ENCODE assay signal across 32 cellular contexts in the genomic region with DNA sequence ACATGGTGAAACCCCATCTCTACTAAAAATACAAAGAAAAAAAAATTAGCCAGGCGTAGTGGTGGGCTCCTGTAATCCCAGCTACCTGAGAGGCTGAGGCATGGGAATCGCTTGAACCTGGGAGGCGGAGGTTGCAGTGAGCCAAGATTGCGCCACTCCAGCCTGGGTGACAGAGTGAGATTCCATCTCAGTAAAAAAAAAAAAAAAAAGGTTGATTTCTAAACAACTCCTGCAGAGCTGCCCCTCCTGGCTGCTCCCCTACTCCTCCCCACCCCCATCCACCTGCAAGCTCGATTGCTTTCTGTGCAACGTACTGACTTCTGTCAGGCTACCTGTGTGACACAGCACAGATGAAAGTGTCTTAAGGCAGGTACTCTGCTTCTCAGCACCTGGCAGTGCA. TPM values are rescaled to one million over a fixed set of nuclear protein-coding genes. Genes with fewer than 3 reads are reported as not detected.
"Had no signal": no experiment of that assay in that cellular context is flagged by ENCODE, and none has a peak within 500 bp of the region (broad histone marks: within the 10 kb centered on the region; RNA-seq: fewer than 3 reads in every experiment).

No MANE protein-coding gene starts in this region.

- H3K4me3 ChIP-seq: adrenal gland, body of pancreas, cardiac muscle cell, gastrocnemius medialis, hepatocyte, ovary, prostate gland, smooth muscle cell, stomach, thyroid gland had no signal

- H2AFZ ChIP-seq: hepatocyte had no signal

- H3K36me3 ChIP-seq: adrenal gland, cardiac muscle cell, gastrocnemius medialis, neutrophil, ovary, prostate gland, stomach, thyroid gland had no signal

- H3K36me3 Mint-ChIP-seq: activated naive CD8-positive, alpha-beta T cell treated with anti-CD3 and anti-CD28 coated beads for 36 hours; mesothelial cell of epicardium; naive B cell; stimulated activated naive B cell treated with anti-CD40 and anti-IgM and Interleukin-4, amounts not matched to agents 10 μg/mL and 1 μg/mL and 100 μg/mL, for 72 hours had no signal

- DNase-seq: activated CD4-positive, alpha-beta T cell treated with anti-CD3 and anti-CD28 coated beads for 4 hours; activated CD4-positive, alpha-beta T cell treated with anti-CD3 and anti-CD28 coated beads, Interleukin-2, amount 50 U/mL, for 4 hours; activated effector memory CD4-positive, alpha-beta T cell treated with anti-CD3 and anti-CD28 coated beads, Interleukin-2, amount 50 U/mL, for 16 hours; activated naive CD4-positive, alpha-beta T cell treated with anti-CD3 and anti-CD28 coated beads for 36 hours; activated naive CD8-positive, alpha-beta T cell treated with anti-CD3 and anti-CD28 coated beads for 36 hours; activated T-cell treated with anti-CD3 and anti-CD28 coated beads, Interleukin-2, amount 50 U/mL, for 1 hour; aorta; body of pancreas; cortex of kidney; effector memory CD8-positive, alpha-beta T cell; erythroblast; gastrocnemius medialis; islet precursor cell; naive B cell; nephron progenitor cell; ovary; retina; stimulated activated CD4-positive, alpha-beta T cell treated with anti-CD3 and anti-CD28 coated beads, Interleukin-1b, Interleukin-23, amount 100 ng/mL, for 48 hours; stimulated activated naive B cell treated with anti-CD40 and anti-IgM and Interleukin-4, amounts not matched to agents 10 μg/mL and 1 μg/mL and 100 μg/mL, for 72 hours; stomach; thyroid gland had no signal

- H3K9me3 Mint-ChIP-seq: activated naive CD4-positive, alpha-beta T cell treated with anti-CD3 and anti-CD28 coated beads for 36 hours; activated naive CD8-positive, alpha-beta T cell treated with anti-CD3 and anti-CD28 coated beads for 36 hours; activated T-helper 1 cell treated with anti-CD3 and anti-CD28 coated beads, Interleukin-12 subunit alpha, Interleukin-12 subunit beta, Interleukin-2, Interleukin-4 antibody, amounts not matched to agents 30 ng/mL and 10 ng/mL and 1 ng/mL, durations not matched to agents 14 hours and 24 hours and 36 hours; effector memory CD8-positive, alpha-beta T cell; mesothelial cell of epicardium; naive B cell; nephron progenitor cell; stimulated activated naive B cell treated with anti-CD40 and anti-IgM and Interleukin-4, amounts not matched to agents 10 μg/mL and 1 μg/mL and 100 μg/mL, for 72 hours had no signal

- H3K4me1 Mint-ChIP-seq: stimulated activated naive B cell treated with anti-CD40 and anti-IgM and Interleukin-4, amounts not matched to agents 10 μg/mL and 1 μg/mL and 100 μg/mL, for 72 hours had no signal

- ATAC-seq: body of pancreas; effector memory CD8-positive, alpha-beta T cell; gastrocnemius medialis; stimulated activated naive B cell treated with anti-CD40 and anti-IgM and Interleukin-4, amounts not matched to agents 10 μg/mL and 1 μg/mL and 100 μg/mL, for 72 hours had no signal

- H3K27ac Mint-ChIP-seq: activated naive CD4-positive, alpha-beta T cell treated with anti-CD3 and anti-CD28 coated beads for 36 hours; activated naive CD8-positive, alpha-beta T cell treated with anti-CD3 and anti-CD28 coated beads for 36 hours; activated T-helper 1 cell treated with anti-CD3 and anti-CD28 coated beads, Interleukin-12 subunit alpha, Interleukin-12 subunit beta, Interleukin-2, Interleukin-4 antibody, amounts not matched to agents 30 ng/mL and 10 ng/mL and 1 ng/mL, durations not matched to agents 14 hours and 24 hours and 36 hours; effector memory CD8-positive, alpha-beta T cell; mesothelial cell of epicardium; naive B cell; nephron progenitor cell; stimulated activated naive B cell treated with anti-CD40 and anti-IgM and Interleukin-4, amounts not matched to agents 10 μg/mL and 1 μg/mL and 100 μg/mL, for 72 hours had no signal

- H3K27me3 ChIP-seq: adrenal gland, body of pancreas, cardiac muscle cell, gastrocnemius medialis, hepatocyte, neutrophil, ovary, thyroid gland had no signal

- H3K27ac ChIP-seq: adrenal gland, body of pancreas, cardiac muscle cell, gastrocnemius medialis, hepatocyte, neutrophil, ovary, prostate gland, stomach, thyroid gland had no signal

- H3K4me3 Mint-ChIP-seq: activated naive CD4-positive, alpha-beta T cell treated with anti-CD3 and anti-CD28 coated beads for 36 hours; activated naive CD8-positive, alpha-beta T cell treated with anti-CD3 and anti-CD28 coated beads for 36 hours; activated T-helper 1 cell treated with anti-CD3 and anti-CD28 coated beads, Interleukin-12 subunit alpha, Interleukin-12 subunit beta, Interleukin-2, Interleukin-4 antibody, amounts not matched to agents 30 ng/mL and 10 ng/mL and 1 ng/mL, durations not matched to agents 14 hours and 24 hours and 36 hours; effector memory CD8-positive, alpha-beta T cell; mesothelial cell of epicardium; naive B cell; nephron progenitor cell; stimulated activated naive B cell treated with anti-CD40 and anti-IgM and Interleukin-4, amounts not matched to agents 10 μg/mL and 1 μg/mL and 100 μg/mL, for 72 hours had no signal

- H3K79me2 ChIP-seq: hepatocyte had no signal

- H3K4me2 ChIP-seq: hepatocyte, smooth muscle cell had no signal

- H3K9me3 ChIP-seq: adrenal gland, body of pancreas, gastrocnemius medialis, neutrophil, ovary, prostate gland, stomach, thyroid gland had no signal

- H3K4me1 ChIP-seq: adrenal gland, body of pancreas, gastrocnemius medialis, prostate gland, thyroid gland had no signal

RNA-seq across cellular contexts. Expression of gene ETV3L, which starts 13.3 kb away (rescaled TPM):
- total RNA-seq: activated naive CD4-positive, alpha-beta T cell treated with anti-CD3 and anti-CD28 coated beads for 36 hours; activated naive CD8-positive, alpha-beta T cell treated with anti-CD3 and anti-CD28 coated beads for 36 hours; activated T-helper 1 cell treated with anti-CD3 and anti-CD28 coated beads, Interleukin-12 subunit alpha, Interleukin-12 subunit beta, Interleukin-2, Interleukin-4 antibody, amounts not matched to agents 30 ng/mL and 10 ng/mL and 1 ng/mL, durations not matched to agents 14 hours and 24 hours and 36 hours; adrenal gland; aorta; body of pancreas; cardiac muscle cell; cerebellum; gastrocnemius medialis; hepatocyte; lower leg skin; mesothelial cell of epicardium; ovary; prostate gland; smooth muscle cell; stomach; thyroid gland; urinary bladder had no signal
- polyA plus RNA-seq: adrenal gland, aorta, cardiac muscle cell, hepatocyte, ovary, smooth muscle cell, stomach, urinary bladder had no signal
